Comparison of ENCODE assay signal across 8 cellular contexts in genomic region chr7:120272261-120272895, GRCh38. TPM values are rescaled to one million over a fixed set of nuclear protein-coding genes. Genes with fewer than 3 reads are reported as not detected.
DNase-seq lines count a peak whose midpoint lies in the region; ATAC-seq and TF ChIP-seq lines count a peak whose summit lies in the region.

No MANE protein-coding gene starts in this region.

- DNase-seq in Daoy (ENCODE audit: low read depth) (peak; percentile 57), GM20000 (ENCODE audit: low spot score) (peak; percentile 78), NCI-H748 treated with DMSO at 0.1 percent for 48 hours (lab: John Stamatoyannopoulos, UW) (peak; percentile 84), caudate nucleus (lab: John Stamatoyannopoulos, UW) (peak in 30 of 61 donors; percentile 4 to 84 (median 28)), kidney epithelial cell (ENCODE audit: low read depth) (peak; percentile 21), suprapubic skin (ENCODE audit: low spot score in 2 of 2) (no peak)

- H3K27ac ChIP-seq in caudate nucleus (ENCODE audit: low read depth, low read length) (peak overlapping the region; percentile 88), suprapubic skin (no peak overlapping the region)

- ATAC-seq in HG03565 (IDR thresholded peaks at IDR 0.05; ENCODE audit: unreplicated experiment): peak; percentile 64
- ATAC-seq in HG03571 (IDR thresholded peaks at IDR 0.05; ENCODE audit: unreplicated experiment): no peak

- H3K27me3 ChIP-seq in kidney epithelial cell (ENCODE audit: control insufficient read depth, insufficient read depth, low read length) (peaks cover 24% of the 10 kb centered on the region), suprapubic skin (peaks cover 32% of the 10 kb centered on the region)

- no peak for TF ChIP-seq EP300 in suprapubic skin (IDR thresholded peaks at IDR 0.05)

- TF ChIP-seq POLR2A in suprapubic skin (IDR thresholded peaks at IDR 0.05): no peak

- no peaks in the 10 kb centered on the region for H3K36me3 ChIP-seq in kidney epithelial cell (ENCODE audit: control insufficient read depth, insufficient read depth, low read length)
- H3K36me3 ChIP-seq in suprapubic skin: no peaks in the 10 kb centered on the region

- H3K4me3 ChIP-seq in kidney epithelial cell (ENCODE audit: low read depth, low read length) (peak overlapping the region; percentile 52), suprapubic skin (peak overlapping the region; percentile 54)

- 1% methylated on average over 29 of the region's 29 CpGs for WGBS in suprapubic skin

- TF ChIP-seq CTCF in GM20000 (IDR thresholded peaks at IDR 0.05; ENCODE audit: extremely low read depth, missing control alignments): peak; percentile 81
- peak; percentile 65 for TF ChIP-seq CTCF in kidney epithelial cell (IDR thresholded peaks at IDR 0.05; ENCODE audit: insufficient read depth, low read length, poor library complexity, severe bottlenecking)
- TF ChIP-seq CTCF in suprapubic skin (IDR thresholded peaks at IDR 0.05): peak; percentile 6 to 40

- no peaks in the 10 kb centered on the region for H3K9me3 ChIP-seq in suprapubic skin

- H3K4me1 ChIP-seq in suprapubic skin: peaks cover 15% of the 10 kb centered on the region

RNA-seq across cellular contexts. Expression of gene KCND2, which starts 0.6 kb away (rescaled TPM):
- total RNA-seq in Daoy (2014; rRNA removed; shearing (Covaris generic)): not detected in 2 replicates
- 0.27 and 0.29 TPM in 2 replicates for total RNA-seq in kidney epithelial cell
- under 1 TPM in 1 of 4 donors, not detected in 3; 0.16 TPM for total RNA-seq in suprapubic skin

Comparison
In these comparisons a context has a peak if more than half of its experiments do, and no peak if none do; other contexts are left out.
1. DNase-seq: peak in Daoy (single experiment), GM20000 (single experiment), NCI-H748 treated with DMSO at 0.1 percent for 48 hours (single experiment) and kidney epithelial cell (single experiment); none in suprapubic skin (0 of 2).
2. CTCF ChIP-seq: peak in every context shown above with its lines; median percentile 81 in GM20000; 65 in kidney epithelial cell; 23 in suprapubic skin.